In genomic region chr3:108319428-108320053, GRCh38 we compare ENCODE assay signal across 17 cellular contexts. TPM values are rescaled to one million over a fixed set of nuclear protein-coding genes. Genes with fewer than 3 reads are reported as not detected.
DNase-seq lines count a peak whose midpoint lies in the region; ATAC-seq and TF ChIP-seq lines count a peak whose summit lies in the region.
"Had no signal": no experiment of that assay in that cellular context is flagged by ENCODE, and none has a peak within 500 bp of the region (broad histone marks: within the 10 kb centered on the region; RNA-seq: fewer than 3 reads in every experiment).

No MANE protein-coding gene starts in this region.

- ATAC-seq in lung (ENCODE audit: insufficient read depth, low FRiP score), result peak; percentile 45
- ATAC-seq in HG03457 (IDR thresholded peaks at IDR 0.05; ENCODE audit: unreplicated experiment), result no peak
- ATAC-seq in GM21529 (IDR thresholded peaks at IDR 0.05; ENCODE audit: unreplicated experiment), result no peak
- ATAC-seq: HCT116 had no signal

- no peaks in the 10 kb centered on the region for H3K36me3 ChIP-seq in lung (ENCODE audit: control insufficient read depth in 2 of 2, insufficient read depth in 2 of 2, low read length in 2 of 2)
- H3K36me3 ChIP-seq in esophagus muscularis mucosa, result no peaks in the 10 kb centered on the region
- H3K36me3 ChIP-seq: sigmoid colon, tibial nerve, WERI-Rb-1 had no signal

- intact Hi-C loops in esophagus muscularis mucosa (cut with DNase I), result no loop called here

- TF ChIP-seq EP300 in Ishikawa (IDR thresholded peaks at IDR 0.05; ENCODE audit: borderline replicate concordance), result no peak
- no peak for TF ChIP-seq EP300 in esophagus muscularis mucosa (IDR thresholded peaks at IDR 0.05)

- DNase-seq in AG09309 (ENCODE audit: low read depth), result peak; percentile 50
- DNase-seq in RPMI8226, result peak; percentile 26
- DNase-seq in lung (ENCODE audit: low spot score), result peak; percentile 83
- DNase-seq in GM19238 (ENCODE audit: insufficient read length, low spot score), result no peak
- no peak for DNase-seq in esophagus muscularis mucosa (ENCODE audit: extremely low spot score)
- DNase-seq: amniotic stem cell; cerebellar nuclear complex; KG1; sigmoid colon; stimulated activated CD4-positive, alpha-beta T cell treated with anti-CD3 and anti-CD28 coated beads, Interleukin-4, amount 100 ng/mL, for 1 hour; WERI-Rb-1 had no signal

- no peak overlapping the region for H3K4me3 ChIP-seq in AG09309 (ENCODE audit: control insufficient read depth, low read depth, low read length)
- H3K4me3 ChIP-seq in lung, result no peak overlapping the region
- H3K4me3 ChIP-seq in esophagus muscularis mucosa, result no peak overlapping the region
- H3K4me3 ChIP-seq: sigmoid colon, tibial nerve had no signal

- H3K27me3 ChIP-seq in lung (ENCODE audit: control insufficient read depth, insufficient read depth) (no peaks in the 10 kb centered on the region), esophagus muscularis mucosa (no peaks in the 10 kb centered on the region)
- H3K27me3 ChIP-seq: sigmoid colon, tibial nerve had no signal

- H3K27ac ChIP-seq in lung (ENCODE audit: low read depth in 1 of 2, low read length in 1 of 2) (no peak overlapping the region), esophagus muscularis mucosa (replicated peaks in 1 of 4) (no peak overlapping the region)
- H3K27ac ChIP-seq: sigmoid colon, tibial nerve, WERI-Rb-1 had no signal

- H3K4me1 ChIP-seq in lung (ENCODE audit: control insufficient read depth in 2 of 2, insufficient read depth in 2 of 2, low read length in 2 of 2) (no peaks in the 10 kb centered on the region), esophagus muscularis mucosa (no peaks in the 10 kb centered on the region)
- H3K4me1 ChIP-seq: tibial nerve had no signal

- H3K9me3 ChIP-seq in lung (ENCODE audit: control insufficient read depth in 2 of 2, insufficient read depth in 1 of 2, low read length in 1 of 2), result no peaks in the 10 kb centered on the region
- H3K9me3 ChIP-seq in esophagus muscularis mucosa, result no peaks in the 10 kb centered on the region
- H3K9me3 ChIP-seq: sigmoid colon, tibial nerve had no signal

- 59 to 70% methylated on average over 6 of the region's 6 CpGs for WGBS in lung, 2 donors
- WGBS in esophagus muscularis mucosa, result 64% methylated on average over 6 of the region's 6 CpGs

- TF ChIP-seq CTCF in AG09309 (IDR thresholded peaks at IDR 0.05; ENCODE audit: control insufficient read depth, insufficient read depth, low read depth, low read length, missing control alignments) (no peak), lung (IDR thresholded peaks at IDR 0.05; ENCODE audit: control extremely low read depth, extremely low read depth) (no peak), esophagus muscularis mucosa (IDR thresholded peaks at IDR 0.05) (no peak)

- TF ChIP-seq POLR2A in esophagus muscularis mucosa (IDR thresholded peaks at IDR 0.05; ENCODE audit: low read depth), result no peak

- TF ChIP-seq RAD21 in Ishikawa (IDR thresholded peaks at IDR 0.05; ENCODE audit: low read depth), result no peak

TF ChIP-seq in Ishikawa, 13 proteins besides CTCF, POLR2A, EP300 and RAD21:
- TF ChIP-seq FOXM1 (IDR thresholded peaks at IDR 0.05; ENCODE audit: borderline replicate concordance, low read depth), result no peak
- TF ChIP-seq NFIC (IDR thresholded peaks at IDR 0.05), result peak; percentile 56

RNA-seq across cellular contexts. Expression of gene HHLA2, which starts 23.2 kb away (rescaled TPM):
- total RNA-seq in lung (10 to 100 TPM in 1 of 2 donors, 1 to 10 TPM in 1; 4.8 to 20.2 TPM), esophagus muscularis mucosa (not detected)
- 1 to 10 TPM; 1.8 to 2.2 TPM for polyA plus RNA-seq in lung
- total RNA-seq: glomerular endothelial cell had no signal

Comparison
In these comparisons a context has a peak if more than half of its experiments do, and no peak if none do; other contexts are left out.
1. DNase-seq: peak in AG09309 (single experiment), RPMI8226 (single experiment) and lung (single experiment); none in GM19238 (single experiment) and esophagus muscularis mucosa (single experiment).
2. RNA of gene HHLA2, which starts 23.2 kb away (total RNA-seq): 4.8 to 20.2 TPM in lung; not detected in esophagus muscularis mucosa; every median in the first group is over 4 times any median in the second.